In the genomic region with DNA sequence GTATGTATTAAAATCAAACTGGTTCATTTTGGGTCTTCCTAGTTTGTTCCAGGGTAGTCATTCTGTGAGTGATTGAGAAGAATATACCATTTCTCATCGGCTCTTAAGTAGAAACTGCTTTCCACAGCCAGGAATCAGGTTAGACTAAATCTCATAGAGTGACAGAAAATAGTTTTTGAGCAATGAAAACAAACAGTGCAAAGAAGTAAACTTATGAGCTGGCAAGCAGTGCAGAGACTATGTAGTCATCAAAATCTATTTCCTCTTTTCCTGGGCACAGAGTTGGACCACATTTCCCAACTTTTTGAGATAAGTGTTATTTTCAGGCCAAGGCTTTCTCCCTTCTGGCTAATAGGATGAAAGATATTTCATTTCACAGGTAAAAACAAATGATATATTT, we compare ENCODE assay signal across 17 cellular contexts.
DNase-seq lines count a peak whose midpoint lies in the region; ATAC-seq and TF ChIP-seq lines count a peak whose summit lies in the region.
"Had no signal": no experiment of that assay in that cellular context is flagged by ENCODE, and none has a peak within 500 bp of the region (broad histone marks: within the 10 kb centered on the region; RNA-seq: fewer than 3 reads in every experiment).

No MANE protein-coding gene starts in this region.

- no peak for TF ChIP-seq EP300 in upper lobe of left lung (IDR thresholded peaks at IDR 0.05)

- ATAC-seq in activated CD4-positive, alpha-beta T cell treated with anti-CD3 and anti-CD28 coated beads for 36 hours = no peak
- ATAC-seq in activated T-helper 17 cell treated with anti-CD3 and anti-CD28 coated beads, Interleukin-2, amount 50 U/mL, for 72 hours (replicated peaks) = peak; percentile 24
- ATAC-seq in GM18511 (IDR thresholded peaks at IDR 0.05; ENCODE audit: unreplicated experiment) (no peak), upper lobe of left lung (ENCODE audit: low FRiP score in 2 of 2) (no peak)
- ATAC-seq: A549, HCT116, Panc1 had no signal

- H3K27ac Mint-ChIP-seq in activated CD4-positive, alpha-beta T cell treated with anti-CD3 and anti-CD28 coated beads for 36 hours = peak overlapping the region; percentile 31
- H3K27ac Mint-ChIP-seq in activated CD4-positive, alpha-beta T cell treated with anti-CD3 and anti-CD28 coated beads, Interleukin-2, amount 10 ng/mL, durations not matched to agents 7 days and 5 days = no peak overlapping the region
- no peak overlapping the region for H3K27ac Mint-ChIP-seq in activated T-helper 17 cell treated with anti-CD3 and anti-CD28 coated beads, Interleukin-2, amount 50 U/mL, for 72 hours
- H3K27ac Mint-ChIP-seq: activated naive CD4-positive, alpha-beta T cell treated with anti-CD3 and anti-CD28 coated beads, Interleukin-2, amount 10 ng/mL, durations not matched to agents 7 days and 5 days had no signal

- H3K36me3 Mint-ChIP-seq in activated CD4-positive, alpha-beta T cell treated with anti-CD3 and anti-CD28 coated beads for 36 hours (ENCODE audit: low read depth) = peaks cover 85% of the 10 kb centered on the region
- peaks cover 77% of the 10 kb centered on the region for H3K36me3 Mint-ChIP-seq in activated CD4-positive, alpha-beta T cell treated with anti-CD3 and anti-CD28 coated beads, Interleukin-2, amount 10 ng/mL, durations not matched to agents 7 days and 5 days (ENCODE audit: low read depth)
- H3K36me3 Mint-ChIP-seq in activated T-helper 17 cell treated with anti-CD3 and anti-CD28 coated beads, Interleukin-2, amount 50 U/mL, for 72 hours (ENCODE audit: low read depth) = peaks cover 77% of the 10 kb centered on the region

- TF ChIP-seq POLR2A in upper lobe of left lung (IDR thresholded peaks at IDR 0.05) = no peak

- H3K27ac ChIP-seq in upper lobe of left lung = no peak overlapping the region
- H3K27ac ChIP-seq: A549, epithelial cell of prostate, hepatocyte had no signal

- no peak for TF ChIP-seq CTCF in upper lobe of left lung (IDR thresholded peaks at IDR 0.05)

- POLR2A ChIA-PET in activated CD4-positive, alpha-beta T cell treated with anti-CD3 and anti-CD28 coated beads for 36 hours (lab: Charles Lee) = interaction anchor here (0.6 kb wide), 1 partner anchor 34 kb away, joined by 3 read pairs; no protein-coding TSS in a partner anchor
- POLR2A ChIA-PET in activated CD4-positive, alpha-beta T cell treated with anti-CD3 and anti-CD28 coated beads, Interleukin-2, amount 10 ng/mL, durations not matched to agents 7 days and 5 days (lab: Charles Lee) = no interaction called here

- H3K27me3 ChIP-seq in upper lobe of left lung = no peaks in the 10 kb centered on the region
- H3K27me3 ChIP-seq: hepatocyte had no signal

- WGBS in upper lobe of left lung, 2 donors = 74 to 76% methylated on average over 1 of the region's 1 CpG

- CTCF ChIA-PET in activated CD4-positive, alpha-beta T cell treated with anti-CD3 and anti-CD28 coated beads for 36 hours (lab: Charles Lee) = no interaction called here
- CTCF ChIA-PET in activated CD4-positive, alpha-beta T cell treated with anti-CD3 and anti-CD28 coated beads, Interleukin-2, amount 10 ng/mL, durations not matched to agents 7 days and 5 days (lab: Charles Lee) = interaction anchor here (1.0 kb wide), 1 partner anchor 70 kb away, joined by 3 read pairs; no protein-coding TSS in a partner anchor

- H3K4me3 ChIP-seq in upper lobe of left lung = no peak overlapping the region
- H3K4me3 ChIP-seq: A549, hepatocyte had no signal

- H3K9me3 ChIP-seq in upper lobe of left lung = peaks cover 0 to 6% (median 0%) of the 10 kb centered on the region in 4 donors
- H3K9me3 ChIP-seq: A549 had no signal

- no peaks in the 10 kb centered on the region for H3K27me3 Mint-ChIP-seq in activated CD4-positive, alpha-beta T cell treated with anti-CD3 and anti-CD28 coated beads for 36 hours
- H3K27me3 Mint-ChIP-seq in activated CD4-positive, alpha-beta T cell treated with anti-CD3 and anti-CD28 coated beads, Interleukin-2, amount 10 ng/mL, durations not matched to agents 7 days and 5 days = no peaks in the 10 kb centered on the region
- H3K27me3 Mint-ChIP-seq in activated T-helper 17 cell treated with anti-CD3 and anti-CD28 coated beads, Interleukin-2, amount 50 U/mL, for 72 hours = no peaks in the 10 kb centered on the region
- H3K27me3 Mint-ChIP-seq: activated naive CD4-positive, alpha-beta T cell treated with anti-CD3 and anti-CD28 coated beads, Interleukin-2, amount 10 ng/mL, durations not matched to agents 7 days and 5 days; central memory CD8-positive, alpha-beta T cell had no signal

- H3K4me1 Mint-ChIP-seq in activated CD4-positive, alpha-beta T cell treated with anti-CD3 and anti-CD28 coated beads for 36 hours = peaks cover 9% of the 10 kb centered on the region
- H3K4me1 Mint-ChIP-seq in activated CD4-positive, alpha-beta T cell treated with anti-CD3 and anti-CD28 coated beads, Interleukin-2, amount 10 ng/mL, durations not matched to agents 7 days and 5 days = no peaks in the 10 kb centered on the region
- no peaks in the 10 kb centered on the region for H3K4me1 Mint-ChIP-seq in activated T-helper 17 cell treated with anti-CD3 and anti-CD28 coated beads, Interleukin-2, amount 50 U/mL, for 72 hours
- H3K4me1 Mint-ChIP-seq: activated naive CD4-positive, alpha-beta T cell treated with anti-CD3 and anti-CD28 coated beads, Interleukin-2, amount 10 ng/mL, durations not matched to agents 7 days and 5 days had no signal

- peaks cover 0 to 7% (median 3%) of the 10 kb centered on the region in 4 donors for H3K4me1 ChIP-seq in upper lobe of left lung
- H3K4me1 ChIP-seq: A549 had no signal

- H3K9me3 Mint-ChIP-seq in activated CD4-positive, alpha-beta T cell treated with anti-CD3 and anti-CD28 coated beads for 36 hours (ENCODE audit: low read depth) = peaks cover 2% of the 10 kb centered on the region
- peaks cover 4% of the 10 kb centered on the region for H3K9me3 Mint-ChIP-seq in activated CD4-positive, alpha-beta T cell treated with anti-CD3 and anti-CD28 coated beads, Interleukin-2, amount 10 ng/mL, durations not matched to agents 7 days and 5 days
- peaks cover 4% of the 10 kb centered on the region for H3K9me3 Mint-ChIP-seq in activated T-helper 17 cell treated with anti-CD3 and anti-CD28 coated beads, Interleukin-2, amount 50 U/mL, for 72 hours
- H3K9me3 Mint-ChIP-seq: central memory CD8-positive, alpha-beta T cell had no signal

- H3K4me3 Mint-ChIP-seq in activated CD4-positive, alpha-beta T cell treated with anti-CD3 and anti-CD28 coated beads for 36 hours = no peak overlapping the region
- no peak overlapping the region for H3K4me3 Mint-ChIP-seq in activated CD4-positive, alpha-beta T cell treated with anti-CD3 and anti-CD28 coated beads, Interleukin-2, amount 10 ng/mL, durations not matched to agents 7 days and 5 days
- no peak overlapping the region for H3K4me3 Mint-ChIP-seq in activated T-helper 17 cell treated with anti-CD3 and anti-CD28 coated beads, Interleukin-2, amount 50 U/mL, for 72 hours
- H3K4me3 Mint-ChIP-seq: activated naive CD4-positive, alpha-beta T cell treated with anti-CD3 and anti-CD28 coated beads, Interleukin-2, amount 10 ng/mL, durations not matched to agents 7 days and 5 days; central memory CD8-positive, alpha-beta T cell had no signal

- DNase-seq in activated CD4-positive, alpha-beta T cell treated with anti-CD3 and anti-CD28 coated beads for 36 hours = no peak
- no peak for DNase-seq in activated CD4-positive, alpha-beta T cell treated with anti-CD3 and anti-CD28 coated beads, Interleukin-2, amount 10 ng/mL, durations not matched to agents 7 days and 5 days
- peak; percentile 71 for DNase-seq in fibroblast of peridontal ligament (ENCODE audit: extremely low read depth)
- peak; percentile 28 for DNase-seq in stromal cell of bone marrow (ENCODE audit: low read depth)
- no peak for DNase-seq in stimulated activated CD4-positive, alpha-beta T cell treated with anti-CD3 and anti-CD28 coated beads, Interleukin-4, amount 100 ng/mL, for 1 hour
- no peak for DNase-seq in upper lobe of left lung
- DNase-seq: activated naive CD4-positive, alpha-beta T cell treated with anti-CD3 and anti-CD28 coated beads, Interleukin-2, amount 10 ng/mL, durations not matched to agents 7 days and 5 days; NCI-H187 treated with DMSO at 0.1 percent for 48 hours; NCI-H510A treated with DMSO at 0.1 percent for 48 hours had no signal

- peaks cover 10 to 48% (median 34%) of the 10 kb centered on the region in 4 donors for H3K36me3 ChIP-seq in upper lobe of left lung

- intact Hi-C loops in activated CD4-positive, alpha-beta T cell treated with anti-CD3 and anti-CD28 coated beads for 36 hours (cut with DNase I, micrococcal nuclease) = no loop called here

Comparison
In these comparisons a context has a peak if more than half of its experiments do, and no peak if none do; other contexts are left out.
1. DNase-seq: peak in fibroblast of peridontal ligament (single experiment) and stromal cell of bone marrow (single experiment); none in activated CD4-positive, alpha-beta T cell treated with anti-CD3 and anti-CD28 coated beads for 36 hours (single experiment), activated CD4-positive, alpha-beta T cell treated with anti-CD3 and anti-CD28 coated beads, Interleukin-2, amount 10 ng/mL, durations not matched to agents 7 days and 5 days (single experiment), stimulated activated CD4-positive, alpha-beta T cell treated with anti-CD3 and anti-CD28 coated beads, Interleukin-4, amount 100 ng/mL, for 1 hour (single experiment) and upper lobe of left lung (0 of 2).